9 cellular contexts compared by ENCODE assay signal in the genomic region with DNA sequence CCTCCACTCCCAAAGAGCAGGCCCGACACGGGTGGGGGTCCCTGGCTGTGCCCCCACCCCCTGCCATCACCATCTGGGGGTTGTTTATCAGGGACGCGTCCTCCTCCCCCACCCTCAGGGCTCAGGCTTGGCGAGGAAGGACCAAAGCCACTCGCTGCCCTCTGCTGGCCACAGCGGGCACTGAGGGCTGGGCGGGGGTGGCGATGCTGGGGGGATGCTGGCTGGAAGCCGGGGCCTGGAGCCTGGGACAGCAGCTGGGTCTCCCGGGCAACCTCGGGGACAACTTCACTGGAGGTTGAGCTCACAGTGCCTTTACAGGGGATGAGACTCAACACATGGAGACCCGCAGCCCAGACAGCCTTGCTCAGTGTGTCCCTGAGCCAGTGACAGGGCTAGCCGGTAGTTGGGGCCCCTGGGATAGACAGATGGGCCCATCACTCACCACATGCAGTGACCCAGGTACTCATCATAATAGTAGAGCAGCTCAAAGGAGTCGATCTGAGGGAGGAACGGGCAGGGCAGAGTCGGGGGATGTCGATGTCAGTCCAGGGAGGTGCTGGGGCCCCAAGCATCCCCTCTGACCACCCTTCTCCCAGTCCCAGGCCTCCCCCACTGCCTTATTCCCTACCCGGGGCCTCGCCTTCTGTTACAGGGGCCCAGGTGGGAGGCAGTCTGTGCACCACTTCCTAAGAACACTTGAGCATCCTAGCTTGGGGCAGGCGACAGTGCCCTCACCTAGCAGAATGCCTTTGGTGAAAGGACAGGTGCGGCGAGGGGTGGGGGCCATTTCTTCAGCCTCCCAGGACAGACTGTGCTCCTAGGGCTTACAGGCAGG. TPM values are rescaled to one million over a fixed set of nuclear protein-coding genes. Genes with fewer than 3 reads are reported as not detected.
DNase-seq lines count a peak whose midpoint lies in the region; ATAC-seq, FAIRE-seq and TF ChIP-seq lines count a peak whose summit lies in the region.
"Had no signal": no experiment of that assay in that cellular context is flagged by ENCODE, and none has a peak within 500 bp of the region (broad histone marks: within the 10 kb centered on the region; RNA-seq: fewer than 3 reads in every experiment).

No MANE protein-coding gene starts in this region.

- H3K27me3 ChIP-seq in uterus: no peaks in the 10 kb centered on the region

- ATAC-seq in omental fat pad (ENCODE audit: low FRiP score): peak; percentile 15

- no peaks in the 10 kb centered on the region for H3K9me3 ChIP-seq in OCI-LY7 (ENCODE audit: low read length)
- no peaks in the 10 kb centered on the region for H3K9me3 ChIP-seq in uterus

- no peaks in the 10 kb centered on the region for H4K20me1 ChIP-seq in OCI-LY7 (ENCODE audit: insufficient read depth, low read length)

- H2AFZ ChIP-seq in OCI-LY7 (ENCODE audit: low read length): no peak overlapping the region

- FAIRE-seq in frontal cortex (lab: Jason Lieb, UNC): no peak
- FAIRE-seq: endometrium had no signal

- peak overlapping the region; percentile 85 for H3K27ac ChIP-seq in OCI-LY7 (ENCODE audit: low read depth, low read length, poor library complexity, severe bottlenecking)
- H3K27ac ChIP-seq in uterus: peak overlapping the region in 1 of 2 donors; percentile 14

- TF ChIP-seq CTCF in OCI-LY7 (conservative IDR thresholded peaks at IDR 0.05; ENCODE audit: low read length): peak; percentile 80
- TF ChIP-seq CTCF in omental fat pad (IDR thresholded peaks at IDR 0.05): no peak
- TF ChIP-seq CTCF in uterus (IDR thresholded peaks at IDR 0.05): peak; percentile 79 to 88 (median 84)

- H3K4me3 ChIP-seq in OCI-LY7 (ENCODE audit: low read depth, low read length, poor library complexity, severe bottlenecking) (no peak overlapping the region), uterus (no peak overlapping the region)

- H3K4me2 ChIP-seq in OCI-LY7 (ENCODE audit: low read length): peak overlapping the region; percentile 73

- no peaks in the 10 kb centered on the region for H3K9me2 ChIP-seq in OCI-LY7 (ENCODE audit: insufficient read depth, low read length)

- CTCF ChIA-PET in OCI-LY7 (lab: Charles Lee; ENCODE audit: unreplicated experiment): interaction anchor here (0.6 kb wide), 1 partner anchor 347 kb away, joined by 4 read pairs; no protein-coding TSS in a partner anchor

- DNase-seq in NCI-H2196 (lab: John Stamatoyannopoulos, UW; ENCODE audit: unreplicated experiment) (peak; percentile 50), NCI-H2196 treated with DMSO at 0.1 percent for 48 hours (lab: John Stamatoyannopoulos, UW; ENCODE audit: unreplicated experiment) (no peak), OCI-LY7 (ENCODE audit: low spot score) (peak; percentile 73), activated gamma-delta T cell treated with Interleukin-2 at 50 U/mL for 16 hours (peak; percentile 41), frontal cortex (ENCODE audit: low spot score in 2 of 2) (peak; percentile 59 to 83), omental fat pad (ENCODE audit: low spot score) (peak; percentile 58), uterus (peak; percentile 64 to 70), LoVo (ENCODE audit: low spot score) (no peak)

- H3K79me2 ChIP-seq in OCI-LY7 (ENCODE audit: insufficient read depth, low read depth, low read length): peaks cover 33% of the 10 kb centered on the region; the same call in 1 of the 2 replicates

- POLR2A ChIA-PET in OCI-LY7 (lab: Charles Lee): no interaction called here

- H3K4me1 ChIP-seq in OCI-LY7 (ENCODE audit: insufficient read depth, low read length, poor library complexity, severe bottlenecking) (peaks cover 60% of the 10 kb centered on the region), uterus (no peaks in the 10 kb centered on the region)

- TF ChIP-seq POLR2A in uterus (IDR thresholded peaks at IDR 0.05): no peak

- no TSS peak for BruUV-seq in OCI-LY7 (replicated peaks; lab: Mats Ljungman, UMichigan)

- H3K36me3 ChIP-seq in OCI-LY7 (ENCODE audit: insufficient read depth, low read length) (peaks cover 73% of the 10 kb centered on the region), uterus (no peaks in the 10 kb centered on the region)

- intact Hi-C loops in OCI-LY7 (cut with micrococcal nuclease; ENCODE audit: unreplicated experiment) (loop anchor here (1.0 to 2.0 kb wide), 3 partner anchors 56 to 348 kb away; no protein-coding TSS in a partner anchor), uterus (cut with DNase I; ENCODE audit: low total_unique reads) (no loop called here)

RNA-seq across cellular contexts. Expression of a gene that starts 5.9 kb away (rescaled TPM):
- total RNA-seq in OCI-LY7 (2014; rRNA removed; shearing (Covaris generic)): 28.7 and 52.8 TPM in 2 replicates
- total RNA-seq in OCI-LY7 (2022) (32.5 and 32.7 TPM in 2 replicates), frontal cortex (1.6 TPM), omental fat pad (10 to 100 TPM in 1 of 4 donors, 1 to 10 TPM in 3; 8.6 to 10.3 (median 9.0) TPM), uterus (10 to 100 TPM in 1 of 4 donors, 1 to 10 TPM in 2, under 1 TPM in 1; 0.88 to 13.8 (median 8.3) TPM)

RNA-seq across cellular contexts. Expression of a gene that starts 18.5 kb away (rescaled TPM):
- 50.3 and 60.2 TPM in 2 replicates for total RNA-seq in OCI-LY7 (2014; rRNA removed; shearing (Covaris generic))
- total RNA-seq in OCI-LY7 (2022): 101 and 117 TPM in 2 replicates
- total RNA-seq in frontal cortex: 3.7 TPM
- 10 to 100 TPM; 15.6 to 40.1 (median 21.3) TPM for total RNA-seq in omental fat pad
- 10 to 100 TPM in 2 of 4 donors, 1 to 10 TPM in 2; 1.8 to 34.0 (median 13.1) TPM for total RNA-seq in uterus

Comparison
In these comparisons a context has a peak if more than half of its experiments do, and no peak if none do; other contexts are left out.
1. DNase-seq: peak in NCI-H2196 (single experiment), OCI-LY7 (single experiment), activated gamma-delta T cell treated with Interleukin-2 at 50 U/mL for 16 hours (single experiment), frontal cortex (2 of 2), omental fat pad (single experiment) and uterus (2 of 2); none in NCI-H2196 treated with DMSO at 0.1 percent for 48 hours (single experiment) and LoVo (single experiment).
2. CTCF ChIP-seq: peak in OCI-LY7 (single experiment) and uterus (4 of 4); none in omental fat pad (0 of 3).